In the genomic region with DNA sequence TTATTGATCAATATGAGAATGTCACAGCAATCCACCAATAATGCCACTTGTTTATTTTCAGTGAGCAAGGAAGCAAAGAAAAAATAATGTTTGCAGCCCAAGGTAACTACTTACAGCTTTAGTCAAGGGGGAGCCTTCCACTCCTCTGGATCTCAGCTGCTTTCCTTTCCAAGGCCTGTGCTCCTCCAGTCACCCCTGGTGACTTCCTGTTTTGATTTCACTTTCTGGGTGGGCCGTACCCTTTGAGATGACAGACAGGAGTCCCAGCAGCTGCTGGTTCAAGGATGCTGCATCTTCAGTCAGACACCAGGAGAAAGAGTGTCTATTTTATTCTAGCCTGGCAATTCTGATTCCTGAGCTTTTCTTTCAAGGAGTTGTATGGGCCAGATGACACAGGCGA, we compare ENCODE assay signal across 10 cellular contexts. TPM values are rescaled to one million over a fixed set of nuclear protein-coding genes. Genes with fewer than 3 reads are reported as not detected.
A peak's percentile ranks its signal among the peaks of the same experiment; 100 is the strongest.
DNase-seq lines count a peak whose midpoint lies in the region; ATAC-seq and TF ChIP-seq lines count a peak whose summit lies in the region.
"Had no signal": no experiment of that assay in that cellular context is flagged by ENCODE, and none has a peak within 500 bp of the region (broad histone marks: within the 10 kb centered on the region; RNA-seq: fewer than 3 reads in every experiment).

No MANE protein-coding gene starts in this region.

- H3K27me3 Mint-ChIP-seq in MCF 10A (ENCODE audit: insufficient read depth, unreplicated experiment), result no peaks in the 10 kb centered on the region
- no peaks in the 10 kb centered on the region for H3K27me3 Mint-ChIP-seq in stimulated activated naive CD8-positive, alpha-beta T cell treated with anti-CD3 and anti-CD28 coated beads, Interleukin-15, Interleukin-2, amounts not matched to agents 100 ng/mL and 50 ng/mL, for 24 hours

- DNase-seq in MCF 10A (ENCODE audit: unreplicated experiment), result no peak
- no peak for DNase-seq in mammary epithelial cell
- DNase-seq in activated CD4-positive, CD25-positive, alpha-beta regulatory T cell treated with anti-CD3 and anti-CD28 coated beads, Interleukin-2, amount 50 U/mL, for 16 hours (ENCODE audit: low read depth, low spot score), result peak; percentile 6
- DNase-seq in right cardiac atrium, result no peak
- no peak for DNase-seq in NCI-H2171 (lab: John Stamatoyannopoulos, UW)
- DNase-seq: left cardiac atrium had no signal

- dilution Hi-C loops in mammary epithelial cell (cut with HindIII; ENCODE audit: low sequenced_read_pairs), result no loop called here

- H3K79me2 ChIP-seq in mammary epithelial cell (ENCODE audit: insufficient read depth, low read length), result no peaks in the 10 kb centered on the region

- H3K4me1 ChIP-seq in mammary epithelial cell (ENCODE audit: insufficient read depth, low read length) (peaks cover 13% of the 10 kb centered on the region), right cardiac atrium (ENCODE audit: control insufficient read depth, insufficient read depth, low read length) (peaks cover 2% of the 10 kb centered on the region)

- H3K27ac ChIP-seq in mammary epithelial cell (ENCODE audit: insufficient read depth, low read depth, low read length), result no peak overlapping the region
- no peak overlapping the region for H3K27ac ChIP-seq in right cardiac atrium (ENCODE audit: low read length)
- H3K27ac ChIP-seq: A549 had no signal

- no TSS peak for BruUV-seq in MCF 10A (replicated peaks; lab: Mats Ljungman, UMichigan)
- no TSS peak for BruUV-seq in mammary epithelial cell (replicated peaks; lab: Mats Ljungman, UMichigan)

- H2AFZ ChIP-seq in mammary epithelial cell (ENCODE audit: low read depth, low read length), result no peak overlapping the region

- peaks cover 21% of the 10 kb centered on the region for H3K4me1 Mint-ChIP-seq in MCF 10A (ENCODE audit: insufficient read depth, unreplicated experiment)
- peaks cover 47% of the 10 kb centered on the region for H3K4me1 Mint-ChIP-seq in stimulated activated naive CD8-positive, alpha-beta T cell treated with anti-CD3 and anti-CD28 coated beads, Interleukin-15, Interleukin-2, amounts not matched to agents 100 ng/mL and 50 ng/mL, for 24 hours (ENCODE audit: low read depth)

- H4K20me1 ChIP-seq in mammary epithelial cell (ENCODE audit: insufficient read depth, low read length), result no peaks in the 10 kb centered on the region

- H3K9me3 ChIP-seq in mammary epithelial cell (replicated peaks; ENCODE audit: insufficient read depth, low read length) (no peaks in the 10 kb centered on the region), right cardiac atrium (ENCODE audit: control insufficient read depth, low read length) (no peaks in the 10 kb centered on the region)
- H3K9me3 ChIP-seq: A549 had no signal

- peak overlapping the region; percentile 70 for H3K27ac Mint-ChIP-seq in MCF 10A (ENCODE audit: low read depth, unreplicated experiment)
- peak overlapping the region; percentile 82 for H3K27ac Mint-ChIP-seq in stimulated activated naive CD8-positive, alpha-beta T cell treated with anti-CD3 and anti-CD28 coated beads, Interleukin-15, Interleukin-2, amounts not matched to agents 100 ng/mL and 50 ng/mL, for 24 hours

- intact Hi-C loops in MCF 10A (cut with micrococcal nuclease), result loop anchor here (5.0 kb wide), 1 partner anchor 81 kb away; no protein-coding TSS in a partner anchor
- intact Hi-C loops in mammary epithelial cell (cut with micrococcal nuclease), result no loop called here
- intact Hi-C loops in right cardiac atrium (cut with DNase I), result loop anchor here in 2 of 4 donors (10.0 kb wide), 2 partner anchors 88 to 98 kb away; no protein-coding TSS in a partner anchor

- H3K9me3 Mint-ChIP-seq in MCF 10A (ENCODE audit: unreplicated experiment), result no peaks in the 10 kb centered on the region
- no peaks in the 10 kb centered on the region for H3K9me3 Mint-ChIP-seq in stimulated activated naive CD8-positive, alpha-beta T cell treated with anti-CD3 and anti-CD28 coated beads, Interleukin-15, Interleukin-2, amounts not matched to agents 100 ng/mL and 50 ng/mL, for 24 hours

- no peaks in the 10 kb centered on the region for H3K27me3 ChIP-seq in mammary epithelial cell (ENCODE audit: insufficient read depth, low read length)
- H3K27me3 ChIP-seq in right cardiac atrium (ENCODE audit: control insufficient read depth, insufficient read depth), result no peaks in the 10 kb centered on the region

- no peak overlapping the region for H3K4me3 ChIP-seq in mammary epithelial cell (replicated peaks in 1 of 3; ENCODE audit: insufficient read depth in 1 of 3, low read depth in 2 of 3, low read length in 3 of 3)
- H3K4me3 ChIP-seq in right cardiac atrium (ENCODE audit: low read length), result no peak overlapping the region
- H3K4me3 ChIP-seq: A549 had no signal

- CTCF ChIA-PET in MCF 10A (lab: Yijun Ruan, JAX) (interaction anchor here (0.5 to 10.5 kb wide), 14 partner anchors 10 to 1803 kb away, joined by 3 to 103 read pairs (median 4); partner anchors contain the start of gene SLC18B1), mammary epithelial cell (lab: Charles Lee; ENCODE audit: low non-redundant PET) (no interaction called here)

- peak; percentile 93 for ATAC-seq in HG03354 (IDR thresholded peaks at IDR 0.05; ENCODE audit: poor library complexity, severe bottlenecking, unreplicated experiment)
- ATAC-seq in right cardiac atrium, result peak; percentile 55 to 69
- ATAC-seq in esophagus mucosa, result no peak
- ATAC-seq: A549 had no signal

- peaks cover under 1% of the 10 kb centered on the region for H3K36me3 Mint-ChIP-seq in MCF 10A (ENCODE audit: insufficient read depth, unreplicated experiment)
- no peaks in the 10 kb centered on the region for H3K36me3 Mint-ChIP-seq in stimulated activated naive CD8-positive, alpha-beta T cell treated with anti-CD3 and anti-CD28 coated beads, Interleukin-15, Interleukin-2, amounts not matched to agents 100 ng/mL and 50 ng/mL, for 24 hours (ENCODE audit: low read depth)

- no peak overlapping the region for H3K4me3 Mint-ChIP-seq in MCF 10A (ENCODE audit: unreplicated experiment)
- H3K4me3 Mint-ChIP-seq in stimulated activated naive CD8-positive, alpha-beta T cell treated with anti-CD3 and anti-CD28 coated beads, Interleukin-15, Interleukin-2, amounts not matched to agents 100 ng/mL and 50 ng/mL, for 24 hours, result peak overlapping the region; percentile 80

- in situ Hi-C loops in mammary epithelial cell (cut with MboI; ENCODE audit: low sequenced_read_pairs in 2 of 2), result loop anchor here in 1 of 2 donors (10.0 kb wide), 1 partner anchor 228 kb away; the partner anchor contains the start of gene TAAR9

- H3K36me3 ChIP-seq in mammary epithelial cell (ENCODE audit: insufficient read depth, low read length), result no peaks in the 10 kb centered on the region

- 94% methylated on average over 2 of the region's 2 CpGs for WGBS in mammary epithelial cell (ENCODE audit: low coverage, missing lambda C conversion rate)
- WGBS in right cardiac atrium, result 62% methylated on average over 2 of the region's 2 CpGs

- no peak for TF ChIP-seq CTCF in MCF 10A (IDR thresholded peaks at IDR 0.05; ENCODE audit: unreplicated experiment)
- TF ChIP-seq CTCF in mammary epithelial cell (conservative IDR thresholded peaks at IDR 0.05 in 1 of 2, IDR thresholded peaks at IDR 0.05 in 1 of 2; ENCODE audit: extremely low read depth in 1 of 2, insufficient read depth in 1 of 2, low read depth in 1 of 2, low read length in 2 of 2), result no peak

- POLR2A ChIA-PET in MCF 10A (lab: Yijun Ruan, JAX), result interaction anchor here (0.6 to 4.1 kb wide), 11 partner anchors 9 to 233 kb away, joined by 3 to 37 read pairs (median 8); partner anchors contain the start of genes RPS12 and SLC18B1

- no peak overlapping the region for H3K4me2 ChIP-seq in mammary epithelial cell (ENCODE audit: insufficient read depth, low read depth, low read length)

- no peak overlapping the region for H3K9ac ChIP-seq in mammary epithelial cell (ENCODE audit: insufficient read depth, low read length)

RNA-seq across cellular contexts. Expression of gene VNN2, which starts 5.6 kb away (rescaled TPM):
- not detected in 2 replicates for total RNA-seq in MCF 10A (2022)
- not detected for total RNA-seq in mammary epithelial cell
- not detected for polyA plus RNA-seq in mammary epithelial cell
- polyA minus RNA-seq in mammary epithelial cell, result not detected
- 1 to 10 TPM in 3 of 4 donors, under 1 TPM in 1; 0.71 to 2.7 (median 2.2) TPM for total RNA-seq in right cardiac atrium
- polyA plus RNA-seq in right cardiac atrium, result 0.59 TPM
- 0.28 TPM for total RNA-seq in esophagus mucosa
- polyA plus RNA-seq: A549 had no signal

RNA-seq across cellular contexts. Expression of gene SLC18B1, which starts 35.2 kb away (rescaled TPM):
- 19.5 and 21.0 TPM in 2 replicates for total RNA-seq in MCF 10A (2022)
- 10 to 100 TPM; 13.8 TPM for total RNA-seq in mammary epithelial cell
- 9.8 TPM for polyA plus RNA-seq in mammary epithelial cell
- 21.3 TPM for polyA minus RNA-seq in mammary epithelial cell
- 1 to 10 TPM; 4.5 to 5.9 (median 5.3) TPM for total RNA-seq in right cardiac atrium
- polyA plus RNA-seq in right cardiac atrium, result 3.1 TPM
- total RNA-seq in esophagus mucosa, result 12.8 TPM

RNA-seq across cellular contexts. Expression of gene VNN1, which starts 49.4 kb away (rescaled TPM):
- 3.5 and 5.4 TPM in 2 replicates for total RNA-seq in MCF 10A (2022)
- total RNA-seq in mammary epithelial cell, result under 1 TPM; under 0.01 to 0.09 TPM
- 0.17 TPM for polyA plus RNA-seq in mammary epithelial cell
- not detected for polyA minus RNA-seq in mammary epithelial cell
- total RNA-seq in right cardiac atrium, result under 1 TPM; 0.23 to 0.80 (median 0.69) TPM
- polyA plus RNA-seq in right cardiac atrium, result 0.29 TPM
- total RNA-seq in esophagus mucosa, result 0.12 TPM

RNA-seq across cellular contexts. Expression of gene RPS12, which starts 51.1 kb away (rescaled TPM):
- total RNA-seq in MCF 10A (2022), result 2,392 and 2,805 TPM in 2 replicates
- total RNA-seq in mammary epithelial cell, result 1,000 to 10,000 TPM in 1 of 2 donors, 100 to 1,000 TPM in 1; 811 to 1,276 TPM
- polyA plus RNA-seq in mammary epithelial cell, result 5,395 TPM
- polyA minus RNA-seq in mammary epithelial cell, result 1,447 TPM
- 100 to 1,000 TPM; 554 to 686 (median 627) TPM for total RNA-seq in right cardiac atrium
- 1,063 TPM for polyA plus RNA-seq in right cardiac atrium
- total RNA-seq in esophagus mucosa, result 1,299 TPM
